21 cellular contexts compared by ENCODE assay signal in genomic region chr12:12194206-12194605, GRCh38.
A peak's percentile ranks its signal among the peaks of the same experiment; 100 is the strongest.
DNase-seq lines count a peak whose midpoint lies in the region; ATAC-seq, FAIRE-seq and TF ChIP-seq lines count a peak whose summit lies in the region.
"Had no signal": no experiment of that assay in that cellular context is flagged by ENCODE, and none has a peak within 500 bp of the region (broad histone marks: within the 10 kb centered on the region; RNA-seq: fewer than 3 reads in every experiment).

No MANE protein-coding gene starts in this region.

- H2BK5ac ChIP-seq in H9 (ENCODE audit: insufficient read length, low read length), result no peak overlapping the region

- no peaks in the 10 kb centered on the region for H3K23me2 ChIP-seq in H9 (ENCODE audit: insufficient read length, low read depth, low read length, poor library complexity, severe bottlenecking)

- H4K20me1 ChIP-seq in H9 (ENCODE audit: control insufficient read depth, insufficient read depth, insufficient read length), result no peaks in the 10 kb centered on the region

- H3K79me2 ChIP-seq in H9 (ENCODE audit: insufficient read depth, low read length), result peaks cover 2% of the 10 kb centered on the region; the same call in 1 of the 2 replicates

- POLR2A ChIA-PET in CD8-positive, alpha-beta memory T cell (lab: Charles Lee), result no interaction called here

- H3K4me1 Mint-ChIP-seq in CD8-positive, alpha-beta memory T cell, result no peaks in the 10 kb centered on the region
- H3K4me1 Mint-ChIP-seq in activated T-cell treated with anti-CD3 and anti-CD28 coated beads, Interleukin-2, amount 50 U/mL, for 24 hours (ENCODE audit: low read depth), result peaks cover 2% of the 10 kb centered on the region
- H3K4me1 Mint-ChIP-seq in H9, result peaks cover 2 to 4% of the 10 kb centered on the region in 2 experiments; a peak in 1 of 4 replicates
- H3K4me1 Mint-ChIP-seq: immature natural killer cell, memory B cell had no signal

- H3K4me1 ChIP-seq in mucosa of descending colon (ENCODE audit: low read depth) (no peaks in the 10 kb centered on the region), H9 (ENCODE audit: insufficient read depth, low read length) (no peaks in the 10 kb centered on the region)
- no peaks in the 10 kb centered on the region for H3K4me1 ChIP-seq in effector memory CD4-positive, alpha-beta T cell (ENCODE audit: control insufficient read depth, insufficient read depth, low read length, poor library complexity, severe bottlenecking)
- no peaks in the 10 kb centered on the region for H3K4me1 ChIP-seq in CD8-positive, alpha-beta memory T cell (ENCODE audit: insufficient read depth, low read length)
- H3K4me1 ChIP-seq: spleen had no signal

- FAIRE-seq in bronchial epithelial cell (lab: Jason Lieb, UNC), result no peak

- CTCF ChIA-PET in CD8-positive, alpha-beta memory T cell (lab: Charles Lee), result no interaction called here

- H3K4me2 ChIP-seq in H9 (ENCODE audit: insufficient read depth, insufficient read length, low read length), result no peak overlapping the region

- H2BK15ac ChIP-seq in H9 (ENCODE audit: low read depth, low read length), result no peak overlapping the region

- H2BK120ac ChIP-seq in H9 (ENCODE audit: low read depth, low read length, poor library complexity, severe bottlenecking), result no peak overlapping the region

- H3K9me3 Mint-ChIP-seq in CD8-positive, alpha-beta memory T cell, result peaks cover 11 to 23% (median 13%) of the 10 kb centered on the region in 5 donors
- H3K9me3 Mint-ChIP-seq in activated T-cell treated with anti-CD3 and anti-CD28 coated beads, Interleukin-2, amount 50 U/mL, for 24 hours, result peaks cover 13% of the 10 kb centered on the region
- H3K9me3 Mint-ChIP-seq in H9, result peaks cover 2 to 5% of the 10 kb centered on the region in 2 experiments; a peak in 3 of 5 replicates

- H4K8ac ChIP-seq in H9 (replicated peaks; ENCODE audit: insufficient read length, low read depth, low read length), result no peak overlapping the region

- no peak overlapping the region for H3K27ac Mint-ChIP-seq in CD8-positive, alpha-beta memory T cell
- no peak overlapping the region for H3K27ac Mint-ChIP-seq in activated T-cell treated with anti-CD3 and anti-CD28 coated beads, Interleukin-2, amount 50 U/mL, for 24 hours
- H3K27ac Mint-ChIP-seq in H9, result no peak overlapping the region
- H3K27ac Mint-ChIP-seq: activated CD8-positive, alpha-beta T cell treated with anti-CD3 and anti-CD28 coated beads for 36 hours; activated naive CD4-positive, alpha-beta T cell treated with anti-CD3 and anti-CD28 coated beads, Interleukin-2, amount 50 U/mL, for 72 hours; immature natural killer cell; memory B cell; natural killer cell treated with Interleukin-12 subunit alpha and Interleukin-12 subunit beta and Interleukin-15 and Interleukin-18, amount 100 ng/mL, for 72 hours; T-helper 17 cell had no signal

- DNase-seq in EL (peak; percentile 51), NB4 (ENCODE audit: low read depth) (peak; percentile 5), bronchial epithelial cell (ENCODE audit: low read depth) (peak; percentile 72), mucosa of descending colon (no peak), H9 (no peak)
- no peak for DNase-seq in effector memory CD4-positive, alpha-beta T cell
- no peak for DNase-seq in CD8-positive, alpha-beta memory T cell
- DNase-seq in activated T-cell treated with anti-CD3 and anti-CD28 coated beads, Interleukin-2, amount 50 U/mL, for 24 hours, result no peak
- DNase-seq: activated CD8-positive, alpha-beta T cell treated with anti-CD3 and anti-CD28 coated beads for 36 hours; activated T-cell treated with anti-CD3 and anti-CD28 coated beads, Interleukin-2, amount 50 U/mL, for 4 hours; head of caudate nucleus; immature natural killer cell; NCI-H1930; NCI-H345; posterior cingulate gyrus; spleen; T-helper 17 cell; WERI-Rb-1 had no signal

- no peak overlapping the region for H3K14ac ChIP-seq in H9 (ENCODE audit: insufficient read depth, low read length)

- no peak overlapping the region for H4K5ac ChIP-seq in H9 (ENCODE audit: insufficient read length, low read depth, low read length)

- H3K36me3 ChIP-seq in bronchial epithelial cell (ENCODE audit: control insufficient read depth, insufficient read depth, low read length), result no peaks in the 10 kb centered on the region
- no peaks in the 10 kb centered on the region for H3K36me3 ChIP-seq in mucosa of descending colon (ENCODE audit: low read depth)
- H3K36me3 ChIP-seq in effector memory CD4-positive, alpha-beta T cell (ENCODE audit: control insufficient read depth, insufficient read depth, low read length), result no peaks in the 10 kb centered on the region
- H3K36me3 ChIP-seq in CD8-positive, alpha-beta memory T cell (ENCODE audit: insufficient read depth, low read length), result no peaks in the 10 kb centered on the region
- H3K36me3 ChIP-seq: spleen, WERI-Rb-1 had no signal

- no peak overlapping the region for H3T11ph ChIP-seq in H9 (ENCODE audit: low read length)

- no peaks in the 10 kb centered on the region for H3K27me3 ChIP-seq in bronchial epithelial cell (ENCODE audit: control insufficient read depth, insufficient read depth, low read length)
- H3K27me3 ChIP-seq in effector memory CD4-positive, alpha-beta T cell (replicated peaks; ENCODE audit: control insufficient read depth, insufficient read depth, low read length, poor library complexity, severe bottlenecking), result no peaks in the 10 kb centered on the region
- no peaks in the 10 kb centered on the region for H3K27me3 ChIP-seq in CD8-positive, alpha-beta memory T cell (ENCODE audit: insufficient read depth, low read length, poor library complexity, severe bottlenecking)
- no peaks in the 10 kb centered on the region for H3K27me3 ChIP-seq in H9 (ENCODE audit: insufficient read depth, low read length)
- H3K27me3 ChIP-seq: spleen had no signal

- H3K9ac ChIP-seq in H9 (ENCODE audit: extremely low read depth, insufficient read length, low read length), result no peak overlapping the region

- peaks cover 3% of the 10 kb centered on the region for H3K79me1 ChIP-seq in H9 (ENCODE audit: insufficient read depth, low read depth, low read length, poor library complexity, severe bottlenecking)

- H3K23ac ChIP-seq in H9 (ENCODE audit: insufficient read length, low read depth, low read length), result no peak overlapping the region

- TF ChIP-seq CTCF in NB4 (IDR thresholded peaks at IDR 0.05; ENCODE audit: low read depth, low read length) (no peak), bronchial epithelial cell (IDR thresholded peaks at IDR 0.05; ENCODE audit: insufficient read depth, low read length, severe bottlenecking) (no peak), mucosa of descending colon (IDR thresholded peaks at IDR 0.05) (no peak), H9 (conservative IDR thresholded peaks at IDR 0.05) (no peak)

- intact Hi-C loops in mucosa of descending colon (cut with DNase I, micrococcal nuclease), result no loop called here

- peaks cover 4% of the 10 kb centered on the region for H3K9me3 ChIP-seq in mucosa of descending colon
- H3K9me3 ChIP-seq in effector memory CD4-positive, alpha-beta T cell (ENCODE audit: control insufficient read depth, low read length), result no peaks in the 10 kb centered on the region
- H3K9me3 ChIP-seq in CD8-positive, alpha-beta memory T cell (ENCODE audit: low read length), result no peaks in the 10 kb centered on the region
- H3K9me3 ChIP-seq in H9 (ENCODE audit: control insufficient read depth, low read depth, low read length), result no peaks in the 10 kb centered on the region

- no peak for TF ChIP-seq POLR2A in NB4 (IDR thresholded peaks at IDR 0.05; ENCODE audit: extremely low read depth, insufficient read length)

- H3K36me3 Mint-ChIP-seq in CD8-positive, alpha-beta memory T cell, result peaks cover 0 to 3% (median 0%) of the 10 kb centered on the region in 3 donors
- peaks cover 4% of the 10 kb centered on the region for H3K36me3 Mint-ChIP-seq in activated T-cell treated with anti-CD3 and anti-CD28 coated beads, Interleukin-2, amount 50 U/mL, for 24 hours (ENCODE audit: low read depth)
- H3K36me3 Mint-ChIP-seq in H9 (ENCODE audit: insufficient read depth in 1 of 3, low read depth in 3 of 3), result peaks cover 11 to 20% (median 18%) of the 10 kb centered on the region in 3 experiments

- H3K56ac ChIP-seq in H9 (ENCODE audit: insufficient read length, low read depth, low read length), result no peak overlapping the region

- H2BK20ac ChIP-seq in H9 (ENCODE audit: low read depth, low read length, poor library complexity, severe bottlenecking), result no peak overlapping the region

- H3K4me3 Mint-ChIP-seq in CD8-positive, alpha-beta memory T cell, result no peak overlapping the region
- H3K4me3 Mint-ChIP-seq in activated T-cell treated with anti-CD3 and anti-CD28 coated beads, Interleukin-2, amount 50 U/mL, for 24 hours, result no peak overlapping the region
- no peak overlapping the region for H3K4me3 Mint-ChIP-seq in H9
- H3K4me3 Mint-ChIP-seq: activated CD8-positive, alpha-beta T cell treated with anti-CD3 and anti-CD28 coated beads for 36 hours; activated T-cell treated with anti-CD3 and anti-CD28 coated beads, Interleukin-2, amount 50 U/mL, for 4 hours; immature natural killer cell; memory B cell; natural killer cell treated with Interleukin-12 subunit alpha and Interleukin-12 subunit beta and Interleukin-15 and Interleukin-18, amount 100 ng/mL, for 72 hours; T-helper 17 cell had no signal

- WGBS in H9 (ENCODE audit: extremely low coverage, insufficient read length, low lambda C conversion rate), result no CpG with 5 or more reads among the region's 2 CpGs

- H2AK5ac ChIP-seq in H9 (ENCODE audit: insufficient read length, low read length), result no peak overlapping the region

- H3K4ac ChIP-seq in H9 (ENCODE audit: low read depth, low read length), result no peak overlapping the region

- H3K27me3 Mint-ChIP-seq in CD8-positive, alpha-beta memory T cell, result peaks cover 21 to 60% of the 10 kb centered on the region in 2 donors
- peaks cover 5% of the 10 kb centered on the region for H3K27me3 Mint-ChIP-seq in activated T-cell treated with anti-CD3 and anti-CD28 coated beads, Interleukin-2, amount 50 U/mL, for 24 hours
- no peaks in the 10 kb centered on the region; the same call in 1 of the 2 replicates for H3K27me3 Mint-ChIP-seq in H9 (ENCODE audit: low read depth)

- no peak overlapping the region for H2AFZ ChIP-seq in H9 (ENCODE audit: low read length)

- peak; percentile 19 for ATAC-seq in mucosa of descending colon
- ATAC-seq: activated CD8-positive, alpha-beta T cell treated with anti-CD3 and anti-CD28 coated beads for 36 hours; activated naive CD4-positive, alpha-beta T cell treated with anti-CD3 and anti-CD28 coated beads, Interleukin-2, amount 50 U/mL, for 72 hours; activated T-cell treated with anti-CD3 and anti-CD28 coated beads, Interleukin-2, amount 50 U/mL, for 4 hours; natural killer cell treated with Interleukin-12 subunit alpha and Interleukin-12 subunit beta and Interleukin-15 and Interleukin-18, amount 100 ng/mL, for 72 hours; T-helper 17 cell had no signal

- H4K91ac ChIP-seq in H9 (ENCODE audit: insufficient read length, low read depth, low read length), result no peak overlapping the region

- H3K27ac ChIP-seq in effector memory CD4-positive, alpha-beta T cell (ENCODE audit: insufficient read depth, low read length, poor library complexity, severe bottlenecking), result no peak overlapping the region
- H3K27ac ChIP-seq in CD8-positive, alpha-beta memory T cell (ENCODE audit: low read depth, low read length), result no peak overlapping the region
- no peak overlapping the region for H3K27ac ChIP-seq in H9 (ENCODE audit: insufficient read length, low read depth, low read length)
- H3K27ac ChIP-seq: spleen, WERI-Rb-1 had no signal

- no peak overlapping the region for H3K4me3 ChIP-seq in NB4 (ENCODE audit: low read depth, low read length)
- no peak overlapping the region for H3K4me3 ChIP-seq in bronchial epithelial cell (ENCODE audit: low read depth, low read length)
- H3K4me3 ChIP-seq in mucosa of descending colon, result no peak overlapping the region
- H3K4me3 ChIP-seq in effector memory CD4-positive, alpha-beta T cell (ENCODE audit: insufficient read depth, low read depth, low read length, poor library complexity, severe bottlenecking), result no peak overlapping the region
- no peak overlapping the region for H3K4me3 ChIP-seq in CD8-positive, alpha-beta memory T cell (ENCODE audit: low read length)
- H3K4me3 ChIP-seq: spleen had no signal

- no peak overlapping the region for H2BK12ac ChIP-seq in H9 (ENCODE audit: insufficient read length, low read depth, low read length)

- no peak overlapping the region for H3K18ac ChIP-seq in H9 (ENCODE audit: insufficient read length, low read depth, low read length)

Comparison
In these comparisons a context has a peak if more than half of its experiments do, and no peak if none do; other contexts are left out.
1. DNase-seq: peak in EL (single experiment), NB4 (single experiment) and bronchial epithelial cell (single experiment); none in mucosa of descending colon (0 of 3), effector memory CD4-positive, alpha-beta T cell (0 of 3), CD8-positive, alpha-beta memory T cell (0 of 5), activated T-cell treated with anti-CD3 and anti-CD28 coated beads, Interleukin-2, amount 50 U/mL, for 24 hours (single experiment) and H9 (single experiment).